Comparison of ENCODE assay signal across 23 cellular contexts in genomic region chr4:6894528-6895498, GRCh38. TPM values are rescaled to one million over a fixed set of nuclear protein-coding genes. Genes with fewer than 3 reads are reported as not detected.
DNase-seq lines count a peak whose midpoint lies in the region; TF ChIP-seq lines count a peak whose summit lies in the region.
"Had no signal": no experiment of that assay in that cellular context is flagged by ENCODE, and none has a peak within 500 bp of the region (broad histone marks: within the 10 kb centered on the region; RNA-seq: fewer than 3 reads in every experiment).

No MANE protein-coding gene starts in this region.

- intact Hi-C loops in spleen (cut with DNase I; ENCODE audit: low total_unique reads) (no loop called here), thyroid gland (cut with DNase I) (no loop called here), breast epithelium (cut with DNase I; ENCODE audit: low total_unique reads) (no loop called here)

- no peak overlapping the region for H3K27ac ChIP-seq in CD8-positive, alpha-beta memory T cell (ENCODE audit: low read depth, low read length)
- H3K27ac ChIP-seq in spleen (peak overlapping the region in 2 of 8 donors; percentile 83 to 87), thyroid gland (no peak overlapping the region), breast epithelium (no peak overlapping the region)
- H3K27ac ChIP-seq: KMS-11, neural progenitor cell, PC-9 had no signal

- no peak overlapping the region for H3K4me3 ChIP-seq in CD8-positive, alpha-beta memory T cell (ENCODE audit: low read length)
- H3K4me3 ChIP-seq in spleen (no peak overlapping the region), thyroid gland (replicated peaks in 1 of 3) (no peak overlapping the region), breast epithelium (no peak overlapping the region)
- H3K4me3 ChIP-seq: HAP-1, neural progenitor cell, PC-9 had no signal

- no peaks in the 10 kb centered on the region for H3K9me3 Mint-ChIP-seq in CD8-positive, alpha-beta memory T cell
- H3K9me3 Mint-ChIP-seq in immature natural killer cell, result peaks cover 0 to 2% (median 0%) of the 10 kb centered on the region in 6 donors
- H3K9me3 Mint-ChIP-seq: type B pancreatic cell had no signal

- TF ChIP-seq POLR2A in spleen (IDR thresholded peaks at IDR 0.05) (no peak), thyroid gland (IDR thresholded peaks at IDR 0.05) (no peak), breast epithelium (IDR thresholded peaks at IDR 0.05) (no peak)

- H3K36me3 ChIP-seq in CD8-positive, alpha-beta memory T cell (ENCODE audit: insufficient read depth, low read length), result no peaks in the 10 kb centered on the region
- H3K36me3 ChIP-seq in spleen (no peaks in the 10 kb centered on the region), thyroid gland (no peaks in the 10 kb centered on the region), breast epithelium (no peaks in the 10 kb centered on the region)
- H3K36me3 ChIP-seq: BE2C, HAP-1, neural progenitor cell had no signal

- H3K27me3 ChIP-seq in CD8-positive, alpha-beta memory T cell (ENCODE audit: insufficient read depth, low read length, poor library complexity, severe bottlenecking), result no peaks in the 10 kb centered on the region
- H3K27me3 ChIP-seq in spleen (replicated peaks in 1 of 7) (no peaks in the 10 kb centered on the region), thyroid gland (no peaks in the 10 kb centered on the region), breast epithelium (no peaks in the 10 kb centered on the region)
- H3K27me3 ChIP-seq: BE2C, neural progenitor cell had no signal

- no peaks in the 10 kb centered on the region for H3K9me3 ChIP-seq in CD8-positive, alpha-beta memory T cell (ENCODE audit: low read length)
- H3K9me3 ChIP-seq in spleen, result peaks cover 0 to 14% (median 9%) of the 10 kb centered on the region in 8 donors
- H3K9me3 ChIP-seq in thyroid gland, result no peaks in the 10 kb centered on the region
- H3K9me3 ChIP-seq in breast epithelium, result peaks cover 0 to 4% of the 10 kb centered on the region in 2 donors

- H3K4me1 ChIP-seq in CD8-positive, alpha-beta memory T cell (ENCODE audit: insufficient read depth, low read length), result peaks cover 35% of the 10 kb centered on the region
- H3K4me1 ChIP-seq in spleen (peaks cover 13 to 59% (median 38%) of the 10 kb centered on the region in 6 donors), thyroid gland (peaks cover 8 to 19% of the 10 kb centered on the region in 2 donors), breast epithelium (peaks cover 3 to 11% of the 10 kb centered on the region in 2 donors)

- H3K27me3 Mint-ChIP-seq in CD8-positive, alpha-beta memory T cell, result no peaks in the 10 kb centered on the region
- H3K27me3 Mint-ChIP-seq in immature natural killer cell (ENCODE audit: low read depth in 3 of 3), result peaks cover 0 to 2% (median 0%) of the 10 kb centered on the region in 3 donors
- H3K27me3 Mint-ChIP-seq: activated naive CD8-positive, alpha-beta T cell treated with anti-CD3 and anti-CD28 coated beads for 36 hours; type B pancreatic cell had no signal

- H3K4me3 Mint-ChIP-seq in CD8-positive, alpha-beta memory T cell, result peak overlapping the region in 1 of 7 donors; percentile 59
- H3K4me3 Mint-ChIP-seq in immature natural killer cell, result peak overlapping the region in 2 of 5 donors; percentile 21 to 59
- H3K4me3 Mint-ChIP-seq: activated naive CD8-positive, alpha-beta T cell treated with anti-CD3 and anti-CD28 coated beads for 36 hours; neural progenitor cell had no signal

- no peaks in the 10 kb centered on the region for H3K36me3 Mint-ChIP-seq in CD8-positive, alpha-beta memory T cell
- no peaks in the 10 kb centered on the region for H3K36me3 Mint-ChIP-seq in immature natural killer cell
- H3K36me3 Mint-ChIP-seq: type B pancreatic cell had no signal

- CTCF ChIA-PET in CD8-positive, alpha-beta memory T cell (lab: Charles Lee), result interaction anchor here (1.8 kb wide), 1 partner anchor 14 kb away, joined by 6 read pairs; the partner anchor contains the start of gene TBC1D14

- H3K4me1 Mint-ChIP-seq in CD8-positive, alpha-beta memory T cell, result peaks cover 35 to 58% (median 57%) of the 10 kb centered on the region in 3 donors
- H3K4me1 Mint-ChIP-seq in immature natural killer cell, result peaks cover 61 to 63% of the 10 kb centered on the region in 2 donors

- no peak for TF ChIP-seq CTCF in spleen (IDR thresholded peaks at IDR 0.05 in 8 of 11, conservative IDR thresholded peaks at IDR 0.05 in 3 of 11)
- no peak for TF ChIP-seq CTCF in thyroid gland (IDR thresholded peaks at IDR 0.05)
- no peak for TF ChIP-seq CTCF in breast epithelium (IDR thresholded peaks at IDR 0.05)

- POLR2A ChIA-PET in CD8-positive, alpha-beta memory T cell (lab: Charles Lee), result interaction anchor here (1.6 kb wide), 1 partner anchor 14 kb away, joined by 5 read pairs; the partner anchor contains the start of gene TBC1D14

- peak overlapping the region in 7 of 8 donors; percentile 9 to 93 (median 66) for H3K27ac Mint-ChIP-seq in CD8-positive, alpha-beta memory T cell
- H3K27ac Mint-ChIP-seq in immature natural killer cell, result peak overlapping the region in 4 of 6 donors; percentile 26 to 94 (median 75)
- H3K27ac Mint-ChIP-seq: activated naive CD8-positive, alpha-beta T cell treated with anti-CD3 and anti-CD28 coated beads for 36 hours had no signal

- WGBS in spleen, 5 donors, result 89 to 93% (median 91%) methylated on average over 25 to 29 of the region's 29 CpGs
- WGBS in thyroid gland, 2 donors, result 89 to 90% methylated on average over 26 to 29 of the region's 29 CpGs

- DNase-seq in activated CD8-positive, alpha-beta memory T cell treated with anti-CD3 and anti-CD28 coated beads, Interleukin-2, amount 50 U/mL, for 48 hours, result peak; percentile 46
- no peak for DNase-seq in activated CD8-positive, alpha-beta memory T cell treated with anti-CD3 and anti-CD28 coated beads for 24 hours
- peak in 1 of 5 donors; percentile 30 for DNase-seq in CD8-positive, alpha-beta memory T cell
- no peak for DNase-seq in immature natural killer cell
- DNase-seq in spleen, result peak; percentile 71
- DNase-seq in thyroid gland, result no peak
- no peak for DNase-seq in iPS-NIHi11 (ENCODE audit: low spot score)
- DNase-seq in breast epithelium (ENCODE audit: low spot score in 2 of 2), result no peak
- DNase-seq: activated naive CD8-positive, alpha-beta T cell treated with anti-CD3 and anti-CD28 coated beads for 36 hours; BE2C; cerebellar nuclear complex; EL; foreskin fibroblast; NCI-H1417 treated with DMSO at 0.1 percent for 48 hours; NCI-H2081 treated with DMSO at 0.1 percent for 48 hours; NCI-H446; PC-9; SHP77 treated with DMSO at 0.1 percent for 48 hours; stimulated activated CD8-positive, alpha-beta memory T cell treated with anti-CD3 and anti-CD28 coated beads, Interleukin-4, amount 100 ng/mL, for 48 hours had no signal

RNA-seq across cellular contexts. Expression of gene TBC1D14, which starts 14.8 kb away (rescaled TPM):
- total RNA-seq in CD8-positive, alpha-beta memory T cell, result 10 to 100 TPM; 38.0 to 43.7 TPM
- 48.5 TPM for polyA plus RNA-seq in CD8-positive, alpha-beta memory T cell
- polyA plus RNA-seq in immature natural killer cell (10 to 100 TPM; 25.6 to 39.8 (median 26.6) TPM), spleen (10 to 100 TPM; 13.7 to 24.0 (median 18.2) TPM)
- total RNA-seq in spleen (100 to 1,000 TPM in 1 of 7 donors, 10 to 100 TPM in 6; 45.7 to 114 (median 79.2) TPM), thyroid gland (10 to 100 TPM; 39.8 to 47.0 (median 46.0) TPM), breast epithelium (10 to 100 TPM; 48.5 to 57.3 (median 48.7) TPM)

Comparison
In these comparisons a context has a peak if more than half of its experiments do, and no peak if none do; other contexts are left out.
1. DNase-seq: peak in activated CD8-positive, alpha-beta memory T cell treated with anti-CD3 and anti-CD28 coated beads, Interleukin-2, amount 50 U/mL, for 48 hours (single experiment) and spleen (single experiment); none in activated CD8-positive, alpha-beta memory T cell treated with anti-CD3 and anti-CD28 coated beads for 24 hours (single experiment), immature natural killer cell (0 of 3), thyroid gland (0 of 2), iPS-NIHi11 (single experiment) and breast epithelium (0 of 2).